ENCODE assay signal across 1 cellular context in the genomic region with DNA sequence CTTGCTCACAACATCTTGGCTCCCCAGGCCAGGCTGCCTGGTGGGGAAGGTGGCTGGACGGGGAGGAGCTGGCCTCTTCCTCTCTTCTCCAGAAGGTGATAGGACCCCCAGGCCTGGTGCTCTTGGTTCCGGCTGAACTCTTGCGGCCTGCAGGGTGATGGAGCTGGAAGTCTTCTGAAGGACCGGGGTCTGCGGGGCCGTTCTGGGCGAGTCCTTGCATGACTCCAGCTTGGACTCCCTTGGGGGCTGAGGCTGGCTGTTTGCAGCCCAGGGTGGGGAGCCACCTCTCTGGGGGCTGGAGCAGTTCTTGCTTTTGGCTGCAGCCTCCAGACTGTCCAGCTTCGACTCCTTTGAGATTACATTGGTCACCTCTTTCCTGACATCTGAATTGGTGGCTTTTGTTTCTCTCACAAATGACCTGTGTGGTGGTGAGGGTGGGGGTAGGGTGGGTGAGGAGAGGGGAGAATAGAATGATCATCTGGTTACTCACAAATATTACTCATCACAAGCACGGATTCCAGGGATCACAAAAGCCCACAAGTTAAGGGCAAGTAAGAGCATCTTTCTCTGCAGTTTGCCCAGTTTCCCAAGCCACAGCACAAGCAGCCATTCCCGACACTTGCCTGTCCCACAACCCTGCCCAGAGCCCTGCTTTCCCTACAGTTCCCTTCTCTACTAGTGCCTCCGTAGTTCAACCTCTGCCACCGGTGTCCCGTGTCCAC.
TF ChIP-seq lines count a peak whose summit lies in the region.

No MANE protein-coding gene starts in this region.

TF ChIP-seq in IMR-90, 13 proteins besides CTCF, POLR2A, EP300 and RAD21:
- TF ChIP-seq MAZ (IDR thresholded peaks at IDR 0.05; ENCODE audit: borderline replicate concordance, low read depth, low read length) (peak; percentile 64), NFE2L2 (IDR thresholded peaks at IDR 0.05; ENCODE audit: low read depth, low read length) (0 out of 2 replicates have a peak, but pooled peaks have one; percentile 8), RCOR1 (IDR thresholded peaks at IDR 0.05; ENCODE audit: insufficient replicate concordance, low read length) (peak; percentile 31), BHLHE40 (IDR thresholded peaks at IDR 0.05; ENCODE audit: low read depth, low read length) (peak; percentile 61; the same call in 1 of the 2 replicates), MAFK (IDR thresholded peaks at IDR 0.05; ENCODE audit: low read depth, low read length) (no peak), FOS (IDR thresholded peaks at IDR 0.05; ENCODE audit: low read depth, low read length) (peak; percentile 69; the same call in 1 of the 2 replicates), CEBPB (IDR thresholded peaks at IDR 0.05; ENCODE audit: low read depth, low read length) (peak; percentile 36; the same call in 1 of the 2 replicates), RFX5 (IDR thresholded peaks at IDR 0.05; ENCODE audit: low read depth, low read length) (no peak)
